Comparison of ENCODE assay signal across 12 cellular contexts in the genomic region with DNA sequence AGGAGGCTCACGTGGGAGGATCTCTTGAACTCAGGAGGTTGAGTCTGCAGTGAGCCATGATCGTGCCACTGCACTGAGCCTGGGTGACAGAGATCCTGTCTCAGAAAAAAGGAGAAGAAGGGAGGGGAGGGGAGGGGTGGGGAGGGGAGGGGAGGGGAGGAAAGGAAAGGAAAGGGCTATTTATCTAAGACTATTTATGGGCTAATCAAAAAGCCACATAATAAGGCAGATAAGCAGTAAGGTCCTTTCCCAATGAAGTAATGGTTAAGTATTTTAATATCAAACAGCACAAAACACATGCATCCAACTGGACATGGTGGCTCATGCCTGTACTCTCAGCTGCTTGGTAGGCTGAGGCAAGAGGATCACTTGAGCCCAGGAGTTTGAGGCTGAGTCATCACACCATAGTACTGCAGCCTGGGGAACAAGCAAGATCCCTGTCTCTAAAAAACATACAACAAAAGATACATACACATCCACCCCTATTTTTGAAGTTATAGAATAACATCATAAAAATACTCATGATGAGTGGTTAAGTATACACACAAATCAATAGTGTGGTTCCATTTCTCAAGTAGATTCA. TPM values are rescaled to one million over a fixed set of nuclear protein-coding genes. Genes with fewer than 3 reads are reported as not detected.
DNase-seq lines count a peak whose midpoint lies in the region; ATAC-seq and TF ChIP-seq lines count a peak whose summit lies in the region.
"Had no signal": no experiment of that assay in that cellular context is flagged by ENCODE, and none has a peak within 500 bp of the region (broad histone marks: within the 10 kb centered on the region; RNA-seq: fewer than 3 reads in every experiment).

No MANE protein-coding gene starts in this region.

- H3K9me2 ChIP-seq in GM23338 (ENCODE audit: insufficient read depth), result no peaks in the 10 kb centered on the region

- H3K4me1 ChIP-seq in GM23338 (ENCODE audit: insufficient read depth), result peaks cover 67% of the 10 kb centered on the region

- no peaks in the 10 kb centered on the region for H3K27me3 ChIP-seq in GM23338 (ENCODE audit: insufficient read depth)

- H4K20me1 ChIP-seq in GM23338 (replicated peaks; ENCODE audit: insufficient read depth), result peaks cover 89% of the 10 kb centered on the region

- peak overlapping the region; percentile 89; the same call in 1 of the 2 replicates for H3K27ac Mint-ChIP-seq in GM23338
- peak overlapping the region in 1 of 7 donors; percentile 41 for H3K27ac Mint-ChIP-seq in CD14-positive monocyte
- no peak overlapping the region for H3K27ac Mint-ChIP-seq in activated T-helper 2 cell treated with anti-CD3 and anti-CD28 coated beads, Interferon-gamma antibody, Interleukin-2, Interleukin-4, amounts not matched to agents 10 μg/mL and 5 μg/mL and 100 μg/mL, durations not matched to agents 14 hours and 24 hours and 36 hours
- H3K27ac Mint-ChIP-seq: activated T-cell treated with anti-CD3 and anti-CD28 coated beads, Interleukin-2, amount 50 U/mL, for 72 hours; CD4-positive, alpha-beta T cell had no signal

- H3K9me3 Mint-ChIP-seq in GM23338, result no peaks in the 10 kb centered on the region
- H3K9me3 Mint-ChIP-seq in CD14-positive monocyte, result no peaks in the 10 kb centered on the region
- H3K9me3 Mint-ChIP-seq in activated T-helper 2 cell treated with anti-CD3 and anti-CD28 coated beads, Interferon-gamma antibody, Interleukin-2, Interleukin-4, amounts not matched to agents 10 μg/mL and 5 μg/mL and 100 μg/mL, durations not matched to agents 14 hours and 24 hours and 36 hours, result no peaks in the 10 kb centered on the region
- H3K9me3 Mint-ChIP-seq: activated T-cell treated with anti-CD3 and anti-CD28 coated beads, Interleukin-2, amount 50 U/mL, for 72 hours; CD4-positive, alpha-beta T cell had no signal

- peaks cover 100% of the 10 kb centered on the region for H3K79me2 ChIP-seq in GM23338 (replicated peaks; ENCODE audit: insufficient read depth)

- H3K4me3 Mint-ChIP-seq in GM23338 (peak overlapping the region; percentile 30; the same call in 1 of the 3 replicates), CD14-positive monocyte (no peak overlapping the region)
- H3K4me3 Mint-ChIP-seq in activated T-helper 2 cell treated with anti-CD3 and anti-CD28 coated beads, Interferon-gamma antibody, Interleukin-2, Interleukin-4, amounts not matched to agents 10 μg/mL and 5 μg/mL and 100 μg/mL, durations not matched to agents 14 hours and 24 hours and 36 hours (ENCODE audit: low read depth), result no peak overlapping the region
- H3K4me3 Mint-ChIP-seq: activated T-cell treated with anti-CD3 and anti-CD28 coated beads, Interleukin-2, amount 50 U/mL, for 72 hours; CD4-positive, alpha-beta T cell had no signal

- no peaks in the 10 kb centered on the region for H3K36me3 ChIP-seq in GM23338 (ENCODE audit: insufficient read depth)

- DNase-seq in GM23338 (ENCODE audit: low spot score) (no peak), OCI-M1 (lab: John Stamatoyannopoulos, UW) (peak; percentile 52), epithelial cell of esophagus (ENCODE audit: low read depth) (peak; percentile 90), renal cortical epithelial cell (ENCODE audit: low read depth) (peak; percentile 75), CD14-positive monocyte (ENCODE audit: low spot score) (no peak)
- DNase-seq in activated T-helper 2 cell treated with anti-CD3 and anti-CD28 coated beads, Interferon-gamma antibody, Interleukin-2, Interleukin-4, amounts not matched to agents 10 μg/mL and 5 μg/mL and 100 μg/mL, durations not matched to agents 14 hours and 24 hours and 36 hours (ENCODE audit: low spot score), result no peak
- DNase-seq: activated CD4-positive, CD25-positive, alpha-beta regulatory T cell; activated T-cell treated with anti-CD3 and anti-CD28 coated beads, Interleukin-2, amount 50 U/mL, for 72 hours; CD4-positive, alpha-beta T cell; NCI-H1105 treated with DMSO at 0.1 percent for 48 hours had no signal

- H3K27ac ChIP-seq in GM23338 (ENCODE audit: low read depth), result no peak overlapping the region

- peak; percentile 71 for ATAC-seq in GM23338
- no peak for ATAC-seq in HG03196 (IDR thresholded peaks at IDR 0.05; ENCODE audit: unreplicated experiment)
- no peak for ATAC-seq in HG02885 (IDR thresholded peaks at IDR 0.05; ENCODE audit: poor library complexity, unreplicated experiment)
- ATAC-seq: activated T-cell treated with anti-CD3 and anti-CD28 coated beads, Interleukin-2, amount 50 U/mL, for 72 hours had no signal

- no peaks in the 10 kb centered on the region for H3F3A ChIP-seq in GM23338 (replicated peaks; ENCODE audit: low read depth)

- H3K4me3 ChIP-seq in GM23338 (peak overlapping the region; percentile 1; the same call in 1 of the 2 replicates), epithelial cell of esophagus (ENCODE audit: low read length) (no peak overlapping the region)

- peaks cover 62% of the 10 kb centered on the region for H3K4me1 Mint-ChIP-seq in GM23338
- no peaks in the 10 kb centered on the region for H3K4me1 Mint-ChIP-seq in CD14-positive monocyte
- no peaks in the 10 kb centered on the region for H3K4me1 Mint-ChIP-seq in activated T-helper 2 cell treated with anti-CD3 and anti-CD28 coated beads, Interferon-gamma antibody, Interleukin-2, Interleukin-4, amounts not matched to agents 10 μg/mL and 5 μg/mL and 100 μg/mL, durations not matched to agents 14 hours and 24 hours and 36 hours (ENCODE audit: low read depth)

- H3K27me3 Mint-ChIP-seq in GM23338 (ENCODE audit: insufficient read depth, low read depth, poor library complexity), result peaks cover 4% of the 10 kb centered on the region
- H3K27me3 Mint-ChIP-seq in CD14-positive monocyte (ENCODE audit: low read depth in 3 of 3), result no peaks in the 10 kb centered on the region
- H3K27me3 Mint-ChIP-seq in activated T-helper 2 cell treated with anti-CD3 and anti-CD28 coated beads, Interferon-gamma antibody, Interleukin-2, Interleukin-4, amounts not matched to agents 10 μg/mL and 5 μg/mL and 100 μg/mL, durations not matched to agents 14 hours and 24 hours and 36 hours (ENCODE audit: low read depth), result peaks cover 11% of the 10 kb centered on the region

- peaks cover 4% of the 10 kb centered on the region; the same call in 2 of the 3 replicates for H3K36me3 Mint-ChIP-seq in GM23338 (ENCODE audit: low read depth)
- no peaks in the 10 kb centered on the region for H3K36me3 Mint-ChIP-seq in CD14-positive monocyte
- no peaks in the 10 kb centered on the region for H3K36me3 Mint-ChIP-seq in activated T-helper 2 cell treated with anti-CD3 and anti-CD28 coated beads, Interferon-gamma antibody, Interleukin-2, Interleukin-4, amounts not matched to agents 10 μg/mL and 5 μg/mL and 100 μg/mL, durations not matched to agents 14 hours and 24 hours and 36 hours (ENCODE audit: low read depth)

- H3K4me2 ChIP-seq in GM23338, result peak overlapping the region; percentile 53

- TF ChIP-seq CTCF in GM23338 (conservative IDR thresholded peaks at IDR 0.05; ENCODE audit: low read depth in 2 of 2), result no peak
- TF ChIP-seq CTCF in epithelial cell of esophagus (IDR thresholded peaks at IDR 0.05; ENCODE audit: insufficient read depth, low read depth, low read length, missing control alignments), result no peak
- TF ChIP-seq CTCF in CD14-positive monocyte (IDR thresholded peaks at IDR 0.05), result no peak

- H2AFZ ChIP-seq in GM23338, result no peak overlapping the region

- intact Hi-C loops in CD14-positive monocyte (cut with micrococcal nuclease), result no loop called here
- intact Hi-C loops in activated T-helper 2 cell treated with anti-CD3 and anti-CD28 coated beads, Interferon-gamma antibody, Interleukin-2, Interleukin-4, amounts not matched to agents 10 μg/mL and 5 μg/mL and 100 μg/mL, durations not matched to agents 14 hours and 24 hours and 36 hours (cut with micrococcal nuclease), result no loop called here

RNA-seq across cellular contexts. Expression of a gene that starts 9.7 kb away (rescaled TPM):
- total RNA-seq in GM23338 (2014; rRNA removed; shearing (Covaris generic)), result 159 and 180 TPM in 2 replicates
- polyA plus RNA-seq in GM23338 (2016; fragmentation: Nextera tagmentation; extraction: Ambion mirVana) (136 and 149 TPM in 2 replicates), CD14-positive monocyte (under 1 TPM in 1 of 2 donors, not detected in 1; 0.03 TPM)
- total RNA-seq in renal cortical epithelial cell, result 68.9 and 122 TPM in 2 replicates
- 2.8 and 4.1 TPM in 2 replicates for total RNA-seq in activated T-helper 2 cell treated with anti-CD3 and anti-CD28 coated beads, Interferon-gamma antibody, Interleukin-2, Interleukin-4, amounts not matched to agents 10 μg/mL and 5 μg/mL and 100 μg/mL, durations not matched to agents 14 hours and 24 hours and 36 hours

Comparison
In these comparisons a context has a peak if more than half of its experiments do, and no peak if none do; other contexts are left out.
1. DNase-seq: peak in OCI-M1 (single experiment), epithelial cell of esophagus (single experiment) and renal cortical epithelial cell (single experiment); none in GM23338 (single experiment), CD14-positive monocyte (single experiment) and activated T-helper 2 cell treated with anti-CD3 and anti-CD28 coated beads, Interferon-gamma antibody, Interleukin-2, Interleukin-4, amounts not matched to agents 10 μg/mL and 5 μg/mL and 100 μg/mL, durations not matched to agents 14 hours and 24 hours and 36 hours (single experiment).
2. RNA of a gene that starts 9.7 kb away (total RNA-seq): 159 to 180 TPM in GM23338 and 68.9 to 122 TPM in renal cortical epithelial cell; 2.8 to 4.1 TPM in activated T-helper 2 cell treated with anti-CD3 and anti-CD28 coated beads, Interferon-gamma antibody, Interleukin-2, Interleukin-4, amounts not matched to agents 10 μg/mL and 5 μg/mL and 100 μg/mL, durations not matched to agents 14 hours and 24 hours and 36 hours; every median in the first group is over 10 times any median in the second.